Comparison of ENCODE assay signal across 8 cellular contexts in genomic region chr14:22822619-22823551, GRCh38. TPM values are rescaled to one million over a fixed set of nuclear protein-coding genes. Genes with fewer than 3 reads are reported as not detected.
DNase-seq lines count a peak whose midpoint lies in the region; ATAC-seq and TF ChIP-seq lines count a peak whose summit lies in the region.

No MANE protein-coding gene starts in this region.

- H3K4me2 ChIP-seq in parathyroid adenoma (ENCODE audit: low read length) = peak overlapping the region; percentile 67

- peaks cover 37% of the 10 kb centered on the region for H3K4me1 Mint-ChIP-seq in activated naive CD4-positive, alpha-beta T cell treated with anti-CD3 and anti-CD28 coated beads, Interleukin-2, amount 10 ng/mL, durations not matched to agents 7 days and 5 days

- peaks cover 29% of the 10 kb centered on the region for H3K4me1 ChIP-seq in RWPE2 (ENCODE audit: insufficient read depth, poor library complexity, severe bottlenecking)
- H3K4me1 ChIP-seq in parathyroid adenoma = peaks cover 15% of the 10 kb centered on the region
- peaks cover 0 to 44% (median 13%) of the 10 kb centered on the region in 4 donors for H3K4me1 ChIP-seq in tibial nerve

- H3K4me3 ChIP-seq in RWPE2 (ENCODE audit: severe bottlenecking) = no peak overlapping the region
- peak overlapping the region; percentile 40 for H3K4me3 ChIP-seq in parathyroid adenoma (ENCODE audit: low read depth, low read length)
- H3K4me3 ChIP-seq in tibial nerve = peak overlapping the region; percentile 14 to 58 (median 40)

- no peaks in the 10 kb centered on the region for H3K36me3 Mint-ChIP-seq in activated naive CD4-positive, alpha-beta T cell treated with anti-CD3 and anti-CD28 coated beads, Interleukin-2, amount 10 ng/mL, durations not matched to agents 7 days and 5 days

- H3K9ac ChIP-seq in parathyroid adenoma = no peak overlapping the region

- ATAC-seq in HG02970 (IDR thresholded peaks at IDR 0.05; ENCODE audit: low FRiP score, unreplicated experiment) (peak; percentile 46), RWPE2 (ENCODE audit: low read depth) (peak; percentile 73)

- H3K36me3 ChIP-seq in RWPE2 (ENCODE audit: low read depth) (no peaks in the 10 kb centered on the region), parathyroid adenoma (ENCODE audit: control insufficient read depth, insufficient read depth, low read length) (no peaks in the 10 kb centered on the region), tibial nerve (no peaks in the 10 kb centered on the region)

- no peaks in the 10 kb centered on the region for H3K9me3 Mint-ChIP-seq in activated naive CD4-positive, alpha-beta T cell treated with anti-CD3 and anti-CD28 coated beads, Interleukin-2, amount 10 ng/mL, durations not matched to agents 7 days and 5 days

- TF ChIP-seq POLR2A in tibial nerve (IDR thresholded peaks at IDR 0.05) = no peak

- CTCF ChIA-PET in activated naive CD4-positive, alpha-beta T cell treated with anti-CD3 and anti-CD28 coated beads, Interleukin-2, amount 10 ng/mL, durations not matched to agents 7 days and 5 days (lab: Charles Lee) = interaction anchor here (0.6 to 10.2 kb wide), 35 partner anchors 8 to 262 kb away, joined by 3 to 224 read pairs (median 4); no protein-coding TSS in a partner anchor

- H3K27ac ChIP-seq in RWPE2 (ENCODE audit: poor library complexity, severe bottlenecking) (peak overlapping the region; percentile 84), parathyroid adenoma (peak overlapping the region; percentile 51), tibial nerve (peak overlapping the region in 3 of 4 donors; percentile 58 to 82 (median 74))

- peak overlapping the region; percentile 89 for H2AFZ ChIP-seq in parathyroid adenoma

- WGBS in tibial nerve, 2 donors = 3% methylated on average over 38 to 40 of the region's 41 CpGs

- H3K9me3 ChIP-seq in RWPE2 (ENCODE audit: severe bottlenecking) (no peaks in the 10 kb centered on the region), parathyroid adenoma (ENCODE audit: control insufficient read depth, low read length) (no peaks in the 10 kb centered on the region), tibial nerve (no peaks in the 10 kb centered on the region)

- H3K27ac Mint-ChIP-seq in activated naive CD4-positive, alpha-beta T cell treated with anti-CD3 and anti-CD28 coated beads, Interleukin-2, amount 10 ng/mL, durations not matched to agents 7 days and 5 days = peak overlapping the region; percentile 19

- peak; percentile 22 for DNase-seq in NCI-H2227 (lab: John Stamatoyannopoulos, UW; ENCODE audit: unreplicated experiment)
- no peak for DNase-seq in NCI-H2227 treated with DMSO at 0.1 percent for 48 hours (lab: John Stamatoyannopoulos, UW)
- DNase-seq in RWPE2 (ENCODE audit: low spot score) = no peak
- peak; percentile 77 for DNase-seq in activated naive CD4-positive, alpha-beta T cell treated with anti-CD3 and anti-CD28 coated beads, Interleukin-2, amount 10 ng/mL, durations not matched to agents 7 days and 5 days
- peak; percentile 48 to 88 (median 74) for DNase-seq in head of caudate nucleus
- peak; percentile 56 to 69 for DNase-seq in tibial nerve (ENCODE audit: low spot score in 2 of 2)

- H3K27me3 ChIP-seq in RWPE2 (ENCODE audit: insufficient read depth, poor library complexity, severe bottlenecking) = no peaks in the 10 kb centered on the region
- H3K27me3 ChIP-seq in parathyroid adenoma (ENCODE audit: control insufficient read depth, insufficient read depth, low read length) = no peaks in the 10 kb centered on the region
- no peaks in the 10 kb centered on the region for H3K27me3 ChIP-seq in tibial nerve

- H3K4me3 Mint-ChIP-seq in activated naive CD4-positive, alpha-beta T cell treated with anti-CD3 and anti-CD28 coated beads, Interleukin-2, amount 10 ng/mL, durations not matched to agents 7 days and 5 days = peak overlapping the region; percentile 46

- intact Hi-C loops in head of caudate nucleus (cut with DNase I) = loop anchor here (2.0 kb wide), 1 partner anchor 28 kb away; no protein-coding TSS in a partner anchor

- H3K27me3 Mint-ChIP-seq in activated naive CD4-positive, alpha-beta T cell treated with anti-CD3 and anti-CD28 coated beads, Interleukin-2, amount 10 ng/mL, durations not matched to agents 7 days and 5 days = peaks cover 58% of the 10 kb centered on the region

- peak; percentile 30 to 51 for TF ChIP-seq EP300 in tibial nerve (IDR thresholded peaks at IDR 0.05)

- TF ChIP-seq CTCF in RWPE2 (IDR thresholded peaks at IDR 0.05; ENCODE audit: poor library complexity, severe bottlenecking) (peak; percentile 95), parathyroid adenoma (IDR thresholded peaks at IDR 0.05) (peak; percentile 93), tibial nerve (IDR thresholded peaks at IDR 0.05) (peak; percentile 73 to 95 (median 87))

- H3K79me2 ChIP-seq in parathyroid adenoma = no peaks in the 10 kb centered on the region

RNA-seq across cellular contexts. Expression of gene MRPL52, which starts 6.8 kb away (rescaled TPM):
- 10 to 100 TPM; 26.7 to 44.0 (median 30.2) TPM for total RNA-seq in tibial nerve

RNA-seq across cellular contexts. Expression of gene SLC7A7, which starts 7.7 kb away (rescaled TPM):
- 10 to 100 TPM in 3 of 4 donors, 1 to 10 TPM in 1; 8.4 to 39.8 (median 19.0) TPM for total RNA-seq in tibial nerve

RNA-seq across cellular contexts. Expression of gene MMP14, which starts 13.5 kb away (rescaled TPM):
- total RNA-seq in tibial nerve = 100 to 1,000 TPM; 101 to 222 (median 145) TPM

RNA-seq across cellular contexts. Expression of gene LRP10, which starts 48.7 kb away (rescaled TPM):
- total RNA-seq in tibial nerve = 100 to 1,000 TPM in 2 of 4 donors, 10 to 100 TPM in 2; 82.3 to 151 (median 97.0) TPM

RNA-seq across cellular contexts. Expression of gene OXA1L, which starts 56.4 kb away (rescaled TPM):
- total RNA-seq in tibial nerve = 10 to 100 TPM; 65.5 to 79.6 (median 69.6) TPM

Comparison
In these comparisons a context has a peak if more than half of its experiments do, and no peak if none do; other contexts are left out.
1. DNase-seq: peak in NCI-H2227 (single experiment), activated naive CD4-positive, alpha-beta T cell treated with anti-CD3 and anti-CD28 coated beads, Interleukin-2, amount 10 ng/mL, durations not matched to agents 7 days and 5 days (single experiment), head of caudate nucleus (42 of 42) and tibial nerve (2 of 2); none in NCI-H2227 treated with DMSO at 0.1 percent for 48 hours (single experiment) and RWPE2 (single experiment).
2. Peak in every context shown above with its lines, with median percentiles within 50 percentile points of each other: H3K27ac ChIP-seq and CTCF ChIP-seq.